8 cellular contexts compared by ENCODE assay signal in genomic region chr3:16600771-16601538, GRCh38. TPM values are rescaled to one million over a fixed set of nuclear protein-coding genes. Genes with fewer than 3 reads are reported as not detected.
A peak's percentile ranks its signal among the peaks of the same experiment; 100 is the strongest.
DNase-seq lines count a peak whose midpoint lies in the region; ATAC-seq, FAIRE-seq and TF ChIP-seq lines count a peak whose summit lies in the region.

No MANE protein-coding gene starts in this region.

- H3K36me3 Mint-ChIP-seq in activated T-cell treated with anti-CD3 and anti-CD28 coated beads, Interleukin-2, amount 50 U/mL, for 72 hours (ENCODE audit: insufficient read depth in 2 of 2), result no peaks in the 10 kb centered on the region
- no peaks in the 10 kb centered on the region for H3K36me3 Mint-ChIP-seq in neural progenitor cell

- no peaks in the 10 kb centered on the region for H3K79me2 ChIP-seq in neural progenitor cell (ENCODE audit: low read depth)

- no peak overlapping the region for H3K4me3 Mint-ChIP-seq in activated T-cell treated with anti-CD3 and anti-CD28 coated beads, Interleukin-2, amount 50 U/mL, for 72 hours
- no peak overlapping the region for H3K4me3 Mint-ChIP-seq in neural progenitor cell

- peaks cover 8% of the 10 kb centered on the region for H3F3A ChIP-seq in neural progenitor cell (ENCODE audit: low read depth)

- peak overlapping the region; percentile 24 for H3K4me2 ChIP-seq in neural progenitor cell

- H3K9me3 Mint-ChIP-seq in activated T-cell treated with anti-CD3 and anti-CD28 coated beads, Interleukin-2, amount 50 U/mL, for 72 hours, result no peaks in the 10 kb centered on the region
- no peaks in the 10 kb centered on the region for H3K9me3 Mint-ChIP-seq in neural progenitor cell

- no peak overlapping the region for H3K27ac ChIP-seq in neural progenitor cell

- H3K36me3 ChIP-seq in neural progenitor cell, result no peaks in the 10 kb centered on the region

- no peaks in the 10 kb centered on the region for H4K20me1 ChIP-seq in neural progenitor cell (ENCODE audit: low read depth)

- no peak for ATAC-seq in activated T-cell treated with anti-CD3 and anti-CD28 coated beads, Interleukin-2, amount 50 U/mL, for 72 hours (replicated peaks in 1 of 2)
- ATAC-seq in stimulated activated naive CD8-positive, alpha-beta T cell treated with anti-CD3 and anti-CD28 coated beads, Interleukin-15, Interleukin-2, amounts not matched to agents 100 U/mL and 50 U/mL, for 24 hours, result no peak

- no peak overlapping the region for H3K27ac Mint-ChIP-seq in activated T-cell treated with anti-CD3 and anti-CD28 coated beads, Interleukin-2, amount 50 U/mL, for 72 hours
- no peak overlapping the region for H3K27ac Mint-ChIP-seq in neural progenitor cell

- H3K4me1 Mint-ChIP-seq in activated T-cell treated with anti-CD3 and anti-CD28 coated beads, Interleukin-2, amount 50 U/mL, for 72 hours (ENCODE audit: low read depth), result peaks cover 26% of the 10 kb centered on the region
- no peaks in the 10 kb centered on the region for H3K4me1 Mint-ChIP-seq in neural progenitor cell

- no peaks in the 10 kb centered on the region for H3K27me3 ChIP-seq in neural progenitor cell

- no peaks in the 10 kb centered on the region for H3K9me3 ChIP-seq in neural progenitor cell (ENCODE audit: low read depth)

- H3K27me3 Mint-ChIP-seq in activated T-cell treated with anti-CD3 and anti-CD28 coated beads, Interleukin-2, amount 50 U/mL, for 72 hours (ENCODE audit: low read depth), result peaks cover 42% of the 10 kb centered on the region
- H3K27me3 Mint-ChIP-seq in neural progenitor cell (ENCODE audit: insufficient read depth, low read depth), result no peaks in the 10 kb centered on the region

- H3K9ac ChIP-seq in neural progenitor cell, result no peak overlapping the region

- in situ Hi-C loops in KBM-7 (cut with MboI; ENCODE audit: low pct_unique_long_range_greater_than_20kb, low sequenced_read_pairs), result no loop called here

- TF ChIP-seq CTCF in neural progenitor cell (IDR thresholded peaks at IDR 0.05), result peak; percentile 89

- no peak overlapping the region for H3K4me3 ChIP-seq in neural progenitor cell

- H3K4me1 ChIP-seq in neural progenitor cell, result no peaks in the 10 kb centered on the region

- DNase-seq in EL (peak; percentile 75), KBM-7 (peak; percentile 60), RCC 7860 (ENCODE audit: low spot score) (peak; percentile 48), fibroblast of peridontal ligament (ENCODE audit: extremely low read depth) (peak; percentile 92), neural progenitor cell (ENCODE audit: low spot score) (peak; percentile 90), HPDE6-E6E7 (ENCODE audit: extremely low spot score) (no peak)
- peak; percentile 75 to 77 for DNase-seq in activated T-cell treated with anti-CD3 and anti-CD28 coated beads, Interleukin-2, amount 50 U/mL, for 72 hours
- DNase-seq in stimulated activated naive CD8-positive, alpha-beta T cell treated with anti-CD3 and anti-CD28 coated beads, Interleukin-15, Interleukin-2, amounts not matched to agents 100 U/mL and 50 U/mL, for 24 hours, result peak; percentile 85

- peak; percentile 55 for FAIRE-seq in RCC 7860 (lab: Jason Lieb, UNC)

- peak overlapping the region; percentile 66 for H2AFZ ChIP-seq in neural progenitor cell (replicated peaks)

RNA-seq across cellular contexts. Expression of gene DAZL, which starts 4.3 kb away (rescaled TPM):
- not detected for total RNA-seq in activated T-cell treated with anti-CD3 and anti-CD28 coated beads, Interleukin-2, amount 50 U/mL, for 72 hours
- total RNA-seq in neural progenitor cell (ENCODE audit: low replicate concordance), result 3.2 and 4.7 TPM in 2 replicates
